Comparison of ENCODE assay signal across 8 cellular contexts in the genomic region with DNA sequence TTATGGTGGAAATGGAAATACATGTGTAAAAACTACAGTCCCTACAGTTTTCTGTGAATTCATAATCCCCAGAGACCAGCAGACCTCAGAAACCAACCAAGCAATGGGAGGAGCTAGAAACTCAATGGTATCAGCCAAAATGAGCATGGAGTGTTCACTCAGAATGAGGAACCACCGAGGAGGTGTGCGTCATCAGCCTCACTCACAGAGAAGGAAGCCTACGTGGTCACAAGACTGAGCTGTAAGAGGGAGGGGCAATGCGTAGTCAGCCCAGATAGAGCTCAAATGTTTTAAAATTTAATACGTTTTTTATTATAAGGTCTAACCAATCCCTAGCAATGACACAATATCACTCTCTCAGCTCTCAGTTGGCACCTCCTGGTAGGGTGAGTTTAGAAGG. TPM values are rescaled to one million over a fixed set of nuclear protein-coding genes. Genes with fewer than 3 reads are reported as not detected.
DNase-seq lines count a peak whose midpoint lies in the region; ATAC-seq lines count a peak whose summit lies in the region.

No MANE protein-coding gene starts in this region.

- no peaks in the 10 kb centered on the region for H3K9me3 Mint-ChIP-seq in stimulated activated naive B cell treated with anti-CD40 and anti-IgM and Interleukin-4, amounts not matched to agents 10 μg/mL and 1 μg/mL and 100 μg/mL, for 72 hours

- peak overlapping the region; percentile 94 for H3K27ac Mint-ChIP-seq in stimulated activated naive B cell treated with anti-CD40 and anti-IgM and Interleukin-4, amounts not matched to agents 10 μg/mL and 1 μg/mL and 100 μg/mL, for 72 hours

- peaks cover 1 to 17% of the 10 kb centered on the region in 2 donors for H3K36me3 Mint-ChIP-seq in stimulated activated naive B cell treated with anti-CD40 and anti-IgM and Interleukin-4, amounts not matched to agents 10 μg/mL and 1 μg/mL and 100 μg/mL, for 72 hours

- ATAC-seq in GM19023 (IDR thresholded peaks at IDR 0.05; ENCODE audit: unreplicated experiment) = peak; percentile 73
- peak; percentile 92 for ATAC-seq in HG02981 (IDR thresholded peaks at IDR 0.05; ENCODE audit: unreplicated experiment)
- ATAC-seq in Right ventricle myocardium inferior = peak; percentile 61
- peak; percentile 100 for ATAC-seq in stimulated activated naive B cell treated with anti-CD40 and anti-IgM and Interleukin-4, amounts not matched to agents 10 μg/mL and 1 μg/mL and 100 μg/mL, for 72 hours (replicated peaks)

- peaks cover 21 to 64% of the 10 kb centered on the region in 2 donors for H3K4me1 Mint-ChIP-seq in stimulated activated naive B cell treated with anti-CD40 and anti-IgM and Interleukin-4, amounts not matched to agents 10 μg/mL and 1 μg/mL and 100 μg/mL, for 72 hours

- H3K27me3 Mint-ChIP-seq in stimulated activated naive B cell treated with anti-CD40 and anti-IgM and Interleukin-4, amounts not matched to agents 10 μg/mL and 1 μg/mL and 100 μg/mL, for 72 hours = peaks cover 0 to 4% of the 10 kb centered on the region in 2 donors

- DNase-seq in SKM-1 (lab: John Stamatoyannopoulos, UW; ENCODE audit: unreplicated experiment) = peak; percentile 83
- peak; percentile 89 for DNase-seq in Right ventricle myocardium inferior (ENCODE audit: missing footprints)
- peak; percentile 87 for DNase-seq in stimulated activated naive B cell treated with anti-CD40 and anti-IgM and Interleukin-4, amounts not matched to agents 10 μg/mL and 1 μg/mL and 100 μg/mL, for 72 hours
- DNase-seq in HK-2 (ENCODE audit: unreplicated experiment) = no peak
- DNase-seq in DMS53 treated with DMSO at 0.1 percent for 48 hours (lab: John Stamatoyannopoulos, UW; ENCODE audit: unreplicated experiment) = no peak
- DNase-seq in DMS 273 treated with DMSO at 0.1 percent for 48 hours (lab: John Stamatoyannopoulos, UW) = no peak

- H3K4me3 Mint-ChIP-seq in stimulated activated naive B cell treated with anti-CD40 and anti-IgM and Interleukin-4, amounts not matched to agents 10 μg/mL and 1 μg/mL and 100 μg/mL, for 72 hours = no peak overlapping the region

- intact Hi-C loops in Right ventricle myocardium inferior (cut with DNase I) = no loop called here

RNA-seq across cellular contexts. Expression of a gene that starts 17.4 kb away (rescaled TPM):
- 2.0 TPM for total RNA-seq in Right ventricle myocardium inferior

RNA-seq across cellular contexts. Expression of a gene that starts 31.9 kb away (rescaled TPM):
- total RNA-seq in Right ventricle myocardium inferior = 40.8 TPM

Comparison
In these comparisons a context has a peak if more than half of its experiments do, and no peak if none do; other contexts are left out.
1. DNase-seq: peak in SKM-1 (single experiment), Right ventricle myocardium inferior (single experiment) and stimulated activated naive B cell treated with anti-CD40 and anti-IgM and Interleukin-4, amounts not matched to agents 10 μg/mL and 1 μg/mL and 100 μg/mL, for 72 hours (single experiment); none in HK-2 (single experiment), DMS53 treated with DMSO at 0.1 percent for 48 hours (single experiment) and DMS 273 treated with DMSO at 0.1 percent for 48 hours (single experiment).
2. Peak in every context shown above with its lines, with median percentiles within 50 percentile points of each other: ATAC-seq.